8 cellular contexts compared by ENCODE assay signal in the genomic region with DNA sequence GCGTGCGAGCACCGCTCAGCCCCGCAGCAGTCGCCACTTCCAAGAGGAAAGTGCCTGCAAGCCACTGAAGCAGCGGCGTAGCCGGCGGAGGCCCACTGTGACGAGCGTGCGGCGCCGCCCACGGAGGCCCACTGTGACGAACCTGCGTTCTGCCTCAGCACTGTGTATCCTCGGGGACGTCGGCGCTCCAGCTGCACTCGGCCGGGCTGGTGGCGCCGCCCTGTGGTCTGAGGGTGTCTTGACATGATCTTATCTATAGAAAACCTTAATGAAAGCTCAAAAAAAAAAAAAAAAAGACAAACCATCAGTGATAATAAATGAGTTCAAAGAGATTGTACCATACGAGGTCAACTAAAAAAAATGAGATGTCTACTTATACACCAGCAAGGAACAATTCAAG. TPM values are rescaled to one million over a fixed set of nuclear protein-coding genes. Genes with fewer than 3 reads are reported as not detected.
DNase-seq lines count a peak whose midpoint lies in the region; ATAC-seq and TF ChIP-seq lines count a peak whose summit lies in the region.
"Not testable (repeated sequence)": the region's sequence is repeated elsewhere in the genome, so short reads cannot be mapped to it uniquely, and the experiment has no call there.

RGPD8 (minus strand) TSS at position 166 of the 400 bp plus-strand sequence. CDS start 192 bp downstream, outside the sequence.

- not testable (repeated sequence) for H3K9ac ChIP-seq in OCI-LY3 (ENCODE audit: low read length)

- not testable (repeated sequence) for H3K4me1 ChIP-seq in OCI-LY3 (ENCODE audit: low read length); lower lobe of right lung

- not testable (repeated sequence) for H3K4me2 ChIP-seq in OCI-LY3 (ENCODE audit: low read length)

- intact Hi-C loops in lower lobe of right lung (cut with DNase I) = not testable (repeated sequence)

- H4K20me1 ChIP-seq in OCI-LY3 (ENCODE audit: insufficient read depth, low read length) = not testable (repeated sequence)

- H3K27ac ChIP-seq in 22Rv1 (0 out of 2 replicates have a peak within 1 kb of the TSS, but pooled peaks have one; percentile 38), lower lobe of right lung (peak within 1 kb of the TSS; percentile 86)
- not testable (repeated sequence) for H3K27ac ChIP-seq in OCI-LY3 (ENCODE audit: low read length)

- H3K9me3 Mint-ChIP-seq in activated T-cell treated with anti-CD3 and anti-CD28 coated beads, Interleukin-2, amount 50 U/mL, for 24 hours; endothelial cell (ENCODE audit: unreplicated experiment): not testable (repeated sequence)

- H3K27me3 ChIP-seq in OCI-LY3 (ENCODE audit: low read depth, low read length); lower lobe of right lung (ENCODE audit: low read depth): not testable (repeated sequence)

- peak; percentile 68 for TF ChIP-seq CTCF in 22Rv1 (IDR thresholded peaks at IDR 0.05)
- not testable (repeated sequence) for TF ChIP-seq CTCF in OCI-LY3 (IDR thresholded peaks at IDR 0.05; ENCODE audit: low read depth, low read length)
- peak; percentile 47 for TF ChIP-seq CTCF in endothelial cell (IDR thresholded peaks at IDR 0.05; ENCODE audit: unreplicated experiment)
- peak; percentile 44 for TF ChIP-seq CTCF in lower lobe of right lung (IDR thresholded peaks at IDR 0.05)

- H3K36me3 ChIP-seq in OCI-LY3 (replicated peaks; ENCODE audit: low read depth, low read length); lower lobe of right lung: not testable (repeated sequence)

- peak within 1 kb of the TSS; percentile 82 for H3K27ac Mint-ChIP-seq in activated T-cell treated with anti-CD3 and anti-CD28 coated beads, Interleukin-2, amount 50 U/mL, for 24 hours
- peak within 1 kb of the TSS; percentile 57 for H3K27ac Mint-ChIP-seq in endothelial cell (ENCODE audit: unreplicated experiment)

- peak within 1 kb of the TSS; percentile 33; the same call in 1 of the 2 replicates for H3K4me3 ChIP-seq in OCI-LY3 (ENCODE audit: low read length)
- H3K4me3 ChIP-seq in lower lobe of right lung = peak within 1 kb of the TSS; percentile 53

- H3K9me3 ChIP-seq in OCI-LY3 (ENCODE audit: insufficient read depth, low read length); lower lobe of right lung: not testable (repeated sequence)

- ATAC-seq in GM18861 (IDR thresholded peaks at IDR 0.05; ENCODE audit: unreplicated experiment) = peak; percentile 96
- ATAC-seq in HG02885 (IDR thresholded peaks at IDR 0.05; ENCODE audit: poor library complexity, unreplicated experiment) = peak; percentile 99
- peak; percentile 99 for ATAC-seq in lower lobe of right lung

- not testable (repeated sequence) for H3K79me2 ChIP-seq in OCI-LY3 (ENCODE audit: low read length)

- peaks cover 13% of the 10 kb centered on the region for H3K27me3 Mint-ChIP-seq in activated T-cell treated with anti-CD3 and anti-CD28 coated beads, Interleukin-2, amount 50 U/mL, for 24 hours
- not testable (repeated sequence) for H3K27me3 Mint-ChIP-seq in endothelial cell (ENCODE audit: unreplicated experiment)

- H3K4me1 Mint-ChIP-seq in activated T-cell treated with anti-CD3 and anti-CD28 coated beads, Interleukin-2, amount 50 U/mL, for 24 hours (ENCODE audit: low read depth) = peaks cover 22% of the 10 kb centered on the region
- H3K4me1 Mint-ChIP-seq in endothelial cell (ENCODE audit: unreplicated experiment) = not testable (repeated sequence)

- H3K4me3 Mint-ChIP-seq in activated T-cell treated with anti-CD3 and anti-CD28 coated beads, Interleukin-2, amount 50 U/mL, for 24 hours = peak within 1 kb of the TSS; percentile 84
- H3K4me3 Mint-ChIP-seq in endothelial cell (ENCODE audit: unreplicated experiment) = peak within 1 kb of the TSS; percentile 89

- H2AFZ ChIP-seq in OCI-LY3 (ENCODE audit: low read depth, low read length) = not testable (repeated sequence)

- H3K36me3 Mint-ChIP-seq in activated T-cell treated with anti-CD3 and anti-CD28 coated beads, Interleukin-2, amount 50 U/mL, for 24 hours (ENCODE audit: low read depth); endothelial cell (ENCODE audit: low read depth, unreplicated experiment): not testable (repeated sequence)

- peak; percentile 92 for DNase-seq in activated T-cell treated with anti-CD3 and anti-CD28 coated beads, Interleukin-2, amount 50 U/mL, for 24 hours
- DNase-seq in endothelial cell (ENCODE audit: low spot score) = peak; percentile 83
- DNase-seq in lower lobe of right lung = peak; percentile 92
- peak; percentile 68 to 89 for DNase-seq in stimulated activated CD4-positive, alpha-beta T cell treated with anti-CD3 and anti-CD28 coated beads, Interleukin-15, amount 100 ng/mL, for 48 hours (ENCODE audit: low read depth in 2 of 2)

RNA-seq across cellular contexts. Expression of gene RGPD8, which starts in this region (rescaled TPM):
- 11.8 TPM for total RNA-seq in endothelial cell (ENCODE audit: unreplicated experiment)
- total RNA-seq in lower lobe of right lung = 16.0 TPM
